ENCODE assay signal across 9 cellular contexts in genomic region chr9:84140535-84141101, GRCh38.
A peak's percentile ranks its signal among the peaks of the same experiment; 100 is the strongest.
DNase-seq lines count a peak whose midpoint lies in the region; ATAC-seq and TF ChIP-seq lines count a peak whose summit lies in the region.
"Had no signal": no experiment of that assay in that cellular context is flagged by ENCODE, and none has a peak within 500 bp of the region (broad histone marks: within the 10 kb centered on the region; RNA-seq: fewer than 3 reads in every experiment).

No MANE protein-coding gene starts in this region.

- ATAC-seq in activated B cell treated with CpG ODN at 0.5 μM for 24 hours (ENCODE audit: low read depth) (peak; percentile 31), GM21447 (IDR thresholded peaks at IDR 0.05; ENCODE audit: unreplicated experiment) (no peak), HG03196 (IDR thresholded peaks at IDR 0.05; ENCODE audit: unreplicated experiment) (no peak), GM18498 (IDR thresholded peaks at IDR 0.05; ENCODE audit: unreplicated experiment) (no peak)

- H3K9me3 ChIP-seq in esophagus squamous epithelium (no peaks in the 10 kb centered on the region), neural cell (ENCODE audit: low read length) (no peaks in the 10 kb centered on the region)

- POLR2A ChIA-PET in activated B cell treated with CpG ODN at 0.5 μM for 24 hours (lab: Charles Lee), result no interaction called here

- H3K27ac Mint-ChIP-seq in activated B cell treated with CpG ODN at 0.5 μM for 24 hours, result no peak overlapping the region

- no peak for TF ChIP-seq RAD21 in neural cell (conservative IDR thresholded peaks at IDR 0.05)

- no peaks in the 10 kb centered on the region for H3K36me3 Mint-ChIP-seq in activated B cell treated with CpG ODN at 0.5 μM for 24 hours (ENCODE audit: low read depth)

- H3K27ac ChIP-seq in esophagus squamous epithelium, result peak overlapping the region in 1 of 4 donors; percentile 62
- H3K27ac ChIP-seq in neural cell (ENCODE audit: low read length), result no peak overlapping the region
- H3K27ac ChIP-seq: 22Rv1 had no signal

- no peaks in the 10 kb centered on the region for H3K9me2 ChIP-seq in neural cell (ENCODE audit: insufficient read depth, low read length)

- peak overlapping the region; percentile 83 for H3K4me3 Mint-ChIP-seq in activated B cell treated with CpG ODN at 0.5 μM for 24 hours

- no peak overlapping the region for H3K9ac ChIP-seq in neural cell (ENCODE audit: low read length)

- CTCF ChIA-PET in activated B cell treated with CpG ODN at 0.5 μM for 24 hours (lab: Charles Lee), result no interaction called here

- no peak for TF ChIP-seq CTCF in activated B cell treated with CpG ODN at 0.5 μM for 24 hours (IDR thresholded peaks at IDR 0.05)
- TF ChIP-seq CTCF in esophagus squamous epithelium (IDR thresholded peaks at IDR 0.05), result no peak
- TF ChIP-seq CTCF in neural cell (IDR thresholded peaks at IDR 0.05; ENCODE audit: poor library complexity, severe bottlenecking), result no peak

- H3K27me3 ChIP-seq in esophagus squamous epithelium (peaks cover 0 to 45% (median 0%) of the 10 kb centered on the region in 4 donors), neural cell (ENCODE audit: insufficient read depth, low read depth, low read length) (peaks cover 37% of the 10 kb centered on the region)

- WGBS in esophagus squamous epithelium, 2 donors, result 1 to 2% methylated on average over 22 to 32 of the region's 41 CpGs

- no peak overlapping the region for H3K4me2 ChIP-seq in neural cell (ENCODE audit: low read length)

- H3K4me3 ChIP-seq in esophagus squamous epithelium, result peak overlapping the region; percentile 22 to 60 (median 49)
- H3K4me3 ChIP-seq in neural cell (ENCODE audit: low read length), result peak overlapping the region; percentile 47

- no peaks in the 10 kb centered on the region for H3K79me2 ChIP-seq in neural cell (replicated peaks; ENCODE audit: insufficient read depth, low read length)

- intact Hi-C loops in activated B cell treated with CpG ODN at 0.5 μM for 24 hours (cut with micrococcal nuclease), result no loop called here
- intact Hi-C loops in esophagus squamous epithelium (cut with DNase I), result no loop called here

- H4K20me1 ChIP-seq in neural cell (ENCODE audit: insufficient read depth), result no peaks in the 10 kb centered on the region

- H3K36me3 ChIP-seq in esophagus squamous epithelium (no peaks in the 10 kb centered on the region), neural cell (ENCODE audit: insufficient read depth, low read length) (no peaks in the 10 kb centered on the region)

- peaks cover 9 to 57% (median 27%) of the 10 kb centered on the region in 3 donors for H3K4me1 ChIP-seq in esophagus squamous epithelium

- TF ChIP-seq POLR2A in esophagus squamous epithelium (IDR thresholded peaks at IDR 0.05), result no peak

- no peaks in the 10 kb centered on the region for H3F3A ChIP-seq in neural cell (ENCODE audit: insufficient read depth, low read length, poor library complexity, severe bottlenecking)

- H2AFZ ChIP-seq in neural cell (ENCODE audit: low read depth, low read length), result no peak overlapping the region

- H3K4me1 Mint-ChIP-seq in activated B cell treated with CpG ODN at 0.5 μM for 24 hours, result peaks cover 10% of the 10 kb centered on the region

- peak; percentile 2 for DNase-seq in DMS79 (lab: John Stamatoyannopoulos, UW)
- no peak for DNase-seq in DMS79 treated with DMSO at 0.1 percent for 48 hours (lab: John Stamatoyannopoulos, UW)
- DNase-seq in activated B cell treated with CpG ODN at 0.5 μM for 24 hours, result peak; percentile 17
- DNase-seq in esophagus squamous epithelium (lab: John Stamatoyannopoulos, UW), result no peak

- TF ChIP-seq EP300 in neural cell (conservative IDR thresholded peaks at IDR 0.05; ENCODE audit: poor library complexity, severe bottlenecking), result no peak

- no peaks in the 10 kb centered on the region for H3K9me3 Mint-ChIP-seq in activated B cell treated with CpG ODN at 0.5 μM for 24 hours

- peaks cover 34% of the 10 kb centered on the region for H3K27me3 Mint-ChIP-seq in activated B cell treated with CpG ODN at 0.5 μM for 24 hours

TF ChIP-seq in neural cell, 6 proteins besides CTCF, POLR2A, EP300 and RAD21:
- peak; percentile 13 for TF ChIP-seq POLR2AphosphoS5 (IDR thresholded peaks at IDR 0.05)
- no peak for TF ChIP-seq TAF1 (IDR thresholded peaks at IDR 0.05; ENCODE audit: low read depth)
- TF ChIP-seq MXI1 (conservative IDR thresholded peaks at IDR 0.05; ENCODE audit: poor library complexity, severe bottlenecking), result no peak
- TF ChIP-seq SMC3 (conservative IDR thresholded peaks at IDR 0.05; ENCODE audit: poor library complexity), result no peak
- no peak for TF ChIP-seq REST (IDR thresholded peaks at IDR 0.05; ENCODE audit: borderline replicate concordance)
- no peak for TF ChIP-seq EZH2 (IDR thresholded peaks at IDR 0.05; ENCODE audit: borderline replicate concordance, insufficient read depth, low read length, poor library complexity, severe bottlenecking)
TF ChIP-seq in neural cell: peak in this region for 1.

Comparison
In these comparisons a context has a peak if more than half of its experiments do, and no peak if none do; other contexts are left out.
1. DNase-seq: peak in DMS79 (single experiment) and activated B cell treated with CpG ODN at 0.5 μM for 24 hours (single experiment); none in DMS79 treated with DMSO at 0.1 percent for 48 hours (single experiment) and esophagus squamous epithelium (single experiment).